Comparison of ENCODE assay signal across 18 cellular contexts in the genomic region with DNA sequence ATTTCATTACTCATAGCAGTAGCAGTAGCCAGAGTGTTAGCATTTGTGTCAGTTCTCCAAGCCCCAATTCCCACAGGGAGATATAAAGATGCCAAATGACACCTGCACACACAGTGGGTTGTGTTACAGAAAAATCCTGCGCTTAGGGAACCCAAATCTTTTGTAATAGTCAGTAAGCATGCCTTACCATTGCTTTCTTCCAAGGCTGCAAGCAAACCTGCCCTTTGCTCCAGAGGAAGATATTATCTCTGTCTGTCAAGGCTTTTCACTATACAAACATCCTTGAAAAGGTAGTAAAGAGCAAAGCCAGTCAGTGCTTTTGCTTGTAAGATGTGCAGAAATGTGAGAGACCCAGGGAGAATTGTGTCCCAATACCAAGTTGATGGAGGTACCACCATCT. TPM values are rescaled to one million over a fixed set of nuclear protein-coding genes. Genes with fewer than 3 reads are reported as not detected.
DNase-seq lines count a peak whose midpoint lies in the region; TF ChIP-seq lines count a peak whose summit lies in the region.
"Had no signal": no experiment of that assay in that cellular context is flagged by ENCODE, and none has a peak within 500 bp of the region (broad histone marks: within the 10 kb centered on the region; RNA-seq: fewer than 3 reads in every experiment).

No MANE protein-coding gene starts in this region.

- H3K36me3 ChIP-seq in tibial artery, result no peaks in the 10 kb centered on the region

- H3K4me3 ChIP-seq in fibroblast of the aortic adventitia (ENCODE audit: low read depth, low read length), result no peak overlapping the region
- no peak overlapping the region for H3K4me3 ChIP-seq in tibial artery
- H3K4me3 ChIP-seq: A549, GM12878 had no signal

- intact Hi-C loops in tibial artery (cut with DNase I; ENCODE audit: low total_unique reads), result no loop called here

- no peaks in the 10 kb centered on the region for H3K9me3 ChIP-seq in tibial artery
- H3K9me3 ChIP-seq: A549 had no signal

- H3K27me3 ChIP-seq in tibial artery, result no peaks in the 10 kb centered on the region

- in situ Hi-C loops in G401 (cut with HindIII; ENCODE audit: low sequenced_read_pairs), result no loop called here

- H3K27ac ChIP-seq in VCaP (peak overlapping the region; percentile 22; the same call in 1 of the 2 replicates), tibial artery (no peak overlapping the region)
- H3K27ac ChIP-seq: A549, C4-2B, HL-60 had no signal

- no peak for TF ChIP-seq CTCF in VCaP (conservative IDR thresholded peaks at IDR 0.05)
- no peak for TF ChIP-seq CTCF in fibroblast of the aortic adventitia (IDR thresholded peaks at IDR 0.05; ENCODE audit: insufficient read depth, low read length)
- no peak for TF ChIP-seq CTCF in tibial artery (IDR thresholded peaks at IDR 0.05)

- DNase-seq in G401 (ENCODE audit: low spot score) (peak; percentile 7), fibroblast of the aortic adventitia (ENCODE audit: low read depth) (peak; percentile 28), activated gamma-delta T cell treated with Interleukin-2 at 50 U/mL for 16 hours (no peak), LoVo (ENCODE audit: low spot score) (no peak), tibial artery (no peak)
- DNase-seq: AML-193; CD4-positive, alpha-beta T cell; DMS79 treated with DMSO at 0.1 percent for 48 hours; GOT3; H7; HFFc6; IMR-90 had no signal

- H3K4me1 ChIP-seq in tibial artery, result peaks cover 0 to 15% (median 8%) of the 10 kb centered on the region in 4 donors

RNA-seq across cellular contexts. Expression of a gene that starts 2.9 kb away (rescaled TPM):
- not detected in 2 replicates for total RNA-seq in G401 (2014; rRNA removed; shearing (Covaris generic))
- total RNA-seq in fibroblast of the aortic adventitia (ENCODE audit: low replicate concordance), result 0.45 and 3.8 TPM in 2 replicates
- total RNA-seq: HT1080, IMR-90 had no signal

Comparison
In these comparisons a context has a peak if more than half of its experiments do, and no peak if none do; other contexts are left out.
1. DNase-seq: peak in G401 (single experiment) and fibroblast of the aortic adventitia (single experiment); none in activated gamma-delta T cell treated with Interleukin-2 at 50 U/mL for 16 hours (single experiment), LoVo (single experiment) and tibial artery (0 of 2).